ENCODE assay signal across 19 cellular contexts in genomic region chr17:76152580-76152979, GRCh38. TPM values are rescaled to one million over a fixed set of nuclear protein-coding genes. Genes with fewer than 3 reads are reported as not detected.
DNase-seq lines count a peak whose midpoint lies in the region; ATAC-seq, FAIRE-seq and TF ChIP-seq lines count a peak whose summit lies in the region.
"Had no signal": no experiment of that assay in that cellular context is flagged by ENCODE, and none has a peak within 500 bp of the region (broad histone marks: within the 10 kb centered on the region; RNA-seq: fewer than 3 reads in every experiment).

No MANE protein-coding gene starts in this region.

- DNase-seq in activated CD4-positive, alpha-beta T cell treated with anti-CD3 and anti-CD28 coated beads, Interleukin-2, amount 10 ng/mL, durations not matched to agents 7 days and 5 days, result no peak
- no peak for DNase-seq in activated CD4-positive, alpha-beta T cell treated with anti-CD3 and anti-CD28 coated beads, Interleukin-2, amount 50 U/mL, for 4 hours
- DNase-seq in HCT116 (ENCODE audit: low read depth, low spot score) (no peak), kidney (no peak), cerebellum (ENCODE audit: low spot score) (no peak)
- DNase-seq in activated naive CD8-positive, alpha-beta T cell treated with anti-CD3 and anti-CD28 coated beads, Interleukin-2, amount 50 U/mL, for 24 hours, result no peak
- no peak for DNase-seq in naive thymus-derived CD8-positive, alpha-beta T cell
- no peak for DNase-seq in activated T-helper 1 cell treated with anti-CD3 and anti-CD28 coated beads, Interleukin-12 subunit alpha, Interleukin-12 subunit beta, Interleukin-2, Interleukin-4 antibody, amounts not matched to agents 30 ng/mL and 10 ng/mL and 1 ng/mL, durations not matched to agents 14 hours and 24 hours and 36 hours (ENCODE audit: low spot score)
- DNase-seq: HCEC 1CT; immature natural killer cell; lower lobe of right lung; NCI-H1105 treated with DMSO at 0.1 percent for 48 hours; NCI-H2107; NCI-H510A treated with DMSO at 0.1 percent for 48 hours; stimulated activated CD4-positive, alpha-beta T cell treated with anti-CD3 and anti-CD28 coated beads, Interleukin-4, amount 100 ng/mL, for 4 hours had no signal

- peak; percentile 37; the same call in 1 of the 2 replicates for ATAC-seq in HCT116
- ATAC-seq in activated naive CD8-positive, alpha-beta T cell treated with anti-CD3 and anti-CD28 coated beads, Interleukin-2, amount 50 U/mL, for 24 hours, result no peak
- ATAC-seq in naive thymus-derived CD8-positive, alpha-beta T cell, result peak in 1 of 2 donors; percentile 15
- ATAC-seq: lower lobe of right lung had no signal

- no peak overlapping the region for H2AFZ ChIP-seq in HCT116 (ENCODE audit: low read depth, low read length, poor library complexity, severe bottlenecking)

- no peaks in the 10 kb centered on the region for H3K27me3 Mint-ChIP-seq in activated CD4-positive, alpha-beta T cell treated with anti-CD3 and anti-CD28 coated beads, Interleukin-2, amount 10 ng/mL, durations not matched to agents 7 days and 5 days
- H3K27me3 Mint-ChIP-seq in activated naive CD8-positive, alpha-beta T cell treated with anti-CD3 and anti-CD28 coated beads, Interleukin-2, amount 50 U/mL, for 24 hours, result no peaks in the 10 kb centered on the region
- no peaks in the 10 kb centered on the region for H3K27me3 Mint-ChIP-seq in naive thymus-derived CD8-positive, alpha-beta T cell
- H3K27me3 Mint-ChIP-seq in activated T-helper 1 cell treated with anti-CD3 and anti-CD28 coated beads, Interleukin-12 subunit alpha, Interleukin-12 subunit beta, Interleukin-2, Interleukin-4 antibody, amounts not matched to agents 30 ng/mL and 10 ng/mL and 1 ng/mL, durations not matched to agents 14 hours and 24 hours and 36 hours (ENCODE audit: insufficient read depth), result no peaks in the 10 kb centered on the region
- H3K27me3 Mint-ChIP-seq: activated CD4-positive, alpha-beta T cell treated with anti-CD3 and anti-CD28 coated beads, Interleukin-2, amount 10 ng/mL, durations not matched to agents 24 days and 14 days had no signal

- CTCF ChIA-PET in activated CD4-positive, alpha-beta T cell treated with anti-CD3 and anti-CD28 coated beads, Interleukin-2, amount 10 ng/mL, durations not matched to agents 7 days and 5 days (lab: Charles Lee), result interaction anchor here (1.2 to 2.0 kb wide), 4 partner anchors 10 to 27 kb away, joined by 3 to 5 read pairs (median 4); no protein-coding TSS in a partner anchor
- CTCF ChIA-PET in HCT116 (lab: Charles Lee), result interaction anchor here (0.9 to 2.2 kb wide), 3 partner anchors 23 to 127 kb away, joined by 3 to 8 read pairs (median 4); no protein-coding TSS in a partner anchor

- no peak overlapping the region for H3K4me3 Mint-ChIP-seq in activated CD4-positive, alpha-beta T cell treated with anti-CD3 and anti-CD28 coated beads, Interleukin-2, amount 10 ng/mL, durations not matched to agents 7 days and 5 days
- H3K4me3 Mint-ChIP-seq in activated naive CD8-positive, alpha-beta T cell treated with anti-CD3 and anti-CD28 coated beads, Interleukin-2, amount 50 U/mL, for 24 hours, result no peak overlapping the region
- peak overlapping the region; percentile 55 to 95 (median 82) for H3K4me3 Mint-ChIP-seq in naive thymus-derived CD8-positive, alpha-beta T cell
- no peak overlapping the region for H3K4me3 Mint-ChIP-seq in activated T-helper 1 cell treated with anti-CD3 and anti-CD28 coated beads, Interleukin-12 subunit alpha, Interleukin-12 subunit beta, Interleukin-2, Interleukin-4 antibody, amounts not matched to agents 30 ng/mL and 10 ng/mL and 1 ng/mL, durations not matched to agents 14 hours and 24 hours and 36 hours
- H3K4me3 Mint-ChIP-seq: immature natural killer cell had no signal

- H3K4me1 ChIP-seq in HCT116 (ENCODE audit: control insufficient read depth in 1 of 2, insufficient read depth in 2 of 2, low read length in 2 of 2) (no peaks in the 10 kb centered on the region), kidney (ENCODE audit: control insufficient read depth in 1 of 2, insufficient read depth in 1 of 2, low read depth in 1 of 2, low read length in 2 of 2) (no peaks in the 10 kb centered on the region)

- no peaks in the 10 kb centered on the region for H3K36me3 ChIP-seq in HCT116 (ENCODE audit: control insufficient read depth in 1 of 2, insufficient read depth in 2 of 2, low read length in 2 of 2)
- no peaks in the 10 kb centered on the region for H3K36me3 ChIP-seq in kidney (ENCODE audit: control insufficient read depth in 1 of 2, insufficient read depth in 2 of 2, low read length in 2 of 2)
- H3K36me3 ChIP-seq: BLaER1, lower lobe of right lung had no signal

- H3K9me3 Mint-ChIP-seq in activated CD4-positive, alpha-beta T cell treated with anti-CD3 and anti-CD28 coated beads, Interleukin-2, amount 10 ng/mL, durations not matched to agents 7 days and 5 days, result no peaks in the 10 kb centered on the region
- H3K9me3 Mint-ChIP-seq in activated naive CD8-positive, alpha-beta T cell treated with anti-CD3 and anti-CD28 coated beads, Interleukin-2, amount 50 U/mL, for 24 hours, result no peaks in the 10 kb centered on the region
- H3K9me3 Mint-ChIP-seq in naive thymus-derived CD8-positive, alpha-beta T cell, result no peaks in the 10 kb centered on the region
- H3K9me3 Mint-ChIP-seq in activated T-helper 1 cell treated with anti-CD3 and anti-CD28 coated beads, Interleukin-12 subunit alpha, Interleukin-12 subunit beta, Interleukin-2, Interleukin-4 antibody, amounts not matched to agents 30 ng/mL and 10 ng/mL and 1 ng/mL, durations not matched to agents 14 hours and 24 hours and 36 hours, result no peaks in the 10 kb centered on the region
- H3K9me3 Mint-ChIP-seq: activated CD4-positive, alpha-beta T cell treated with anti-CD3 and anti-CD28 coated beads, Interleukin-2, amount 10 ng/mL, durations not matched to agents 24 days and 14 days; immature natural killer cell had no signal

- H3K27ac Mint-ChIP-seq in activated CD4-positive, alpha-beta T cell treated with anti-CD3 and anti-CD28 coated beads, Interleukin-2, amount 10 ng/mL, durations not matched to agents 7 days and 5 days, result peak overlapping the region; percentile 91
- H3K27ac Mint-ChIP-seq in activated naive CD8-positive, alpha-beta T cell treated with anti-CD3 and anti-CD28 coated beads, Interleukin-2, amount 50 U/mL, for 24 hours, result peak overlapping the region; percentile 46
- peak overlapping the region; percentile 95 to 100 (median 98) for H3K27ac Mint-ChIP-seq in naive thymus-derived CD8-positive, alpha-beta T cell
- H3K27ac Mint-ChIP-seq in activated T-helper 1 cell treated with anti-CD3 and anti-CD28 coated beads, Interleukin-12 subunit alpha, Interleukin-12 subunit beta, Interleukin-2, Interleukin-4 antibody, amounts not matched to agents 30 ng/mL and 10 ng/mL and 1 ng/mL, durations not matched to agents 14 hours and 24 hours and 36 hours, result no peak overlapping the region
- H3K27ac Mint-ChIP-seq: immature natural killer cell had no signal

- POLR2A ChIA-PET in activated CD4-positive, alpha-beta T cell treated with anti-CD3 and anti-CD28 coated beads, Interleukin-2, amount 10 ng/mL, durations not matched to agents 7 days and 5 days (lab: Charles Lee), result no interaction called here
- POLR2A ChIA-PET in HCT116 (lab: Charles Lee), result no interaction called here
- POLR2A ChIA-PET in naive thymus-derived CD8-positive, alpha-beta T cell (lab: Charles Lee), result interaction anchor here (0.9 to 11.3 kb wide), 18 partner anchors 10 to 121 kb away, joined by 3 to 156 read pairs (median 8); partner anchors contain the start of genes EXOC7, FOXJ1, RNF157 and UBALD2

- H3K9me3 ChIP-seq in HCT116 (ENCODE audit: control insufficient read depth in 1 of 2, insufficient read depth in 1 of 2, low read depth in 1 of 2, low read length in 2 of 2), result no peaks in the 10 kb centered on the region
- no peaks in the 10 kb centered on the region for H3K9me3 ChIP-seq in kidney (ENCODE audit: control insufficient read depth in 1 of 2, low read length in 2 of 2)
- H3K9me3 ChIP-seq: BLaER1, lower lobe of right lung had no signal

- H3K4me3 ChIP-seq in HCT116 (replicated peaks in 1 of 2; ENCODE audit: low read depth in 1 of 2, low read length in 2 of 2), result no peak overlapping the region
- no peak overlapping the region for H3K4me3 ChIP-seq in kidney (ENCODE audit: low read length in 2 of 2)
- H3K4me3 ChIP-seq: BLaER1, lower lobe of right lung had no signal

- H3K9ac ChIP-seq in HCT116 (ENCODE audit: low read length), result no peak overlapping the region
- H3K9ac ChIP-seq in kidney (ENCODE audit: low read length in 2 of 2), result no peak overlapping the region
- H3K9ac ChIP-seq: BLaER1 had no signal

- TF ChIP-seq POLR2A in HCT116 (IDR thresholded peaks at IDR 0.05; ENCODE audit: borderline replicate concordance, extremely low read depth, insufficient read depth, insufficient read length), result no peak

- H3K27ac ChIP-seq in HCT116 (ENCODE audit: low read depth, low read length), result no peak overlapping the region
- no peak overlapping the region for H3K27ac ChIP-seq in kidney (ENCODE audit: low read depth in 2 of 2, low read length in 2 of 2)
- H3K27ac ChIP-seq: BLaER1, lower lobe of right lung had no signal

- H3K4me1 Mint-ChIP-seq in activated CD4-positive, alpha-beta T cell treated with anti-CD3 and anti-CD28 coated beads, Interleukin-2, amount 10 ng/mL, durations not matched to agents 7 days and 5 days, result peaks cover 40% of the 10 kb centered on the region
- peaks cover 36% of the 10 kb centered on the region for H3K4me1 Mint-ChIP-seq in activated naive CD8-positive, alpha-beta T cell treated with anti-CD3 and anti-CD28 coated beads, Interleukin-2, amount 50 U/mL, for 24 hours
- peaks cover 28 to 80% (median 70%) of the 10 kb centered on the region in 4 donors for H3K4me1 Mint-ChIP-seq in naive thymus-derived CD8-positive, alpha-beta T cell
- peaks cover 28% of the 10 kb centered on the region for H3K4me1 Mint-ChIP-seq in activated T-helper 1 cell treated with anti-CD3 and anti-CD28 coated beads, Interleukin-12 subunit alpha, Interleukin-12 subunit beta, Interleukin-2, Interleukin-4 antibody, amounts not matched to agents 30 ng/mL and 10 ng/mL and 1 ng/mL, durations not matched to agents 14 hours and 24 hours and 36 hours (ENCODE audit: low read depth)

- H3K36me3 Mint-ChIP-seq in activated CD4-positive, alpha-beta T cell treated with anti-CD3 and anti-CD28 coated beads, Interleukin-2, amount 10 ng/mL, durations not matched to agents 7 days and 5 days (ENCODE audit: low read depth), result peaks cover 84% of the 10 kb centered on the region
- peaks cover 21% of the 10 kb centered on the region for H3K36me3 Mint-ChIP-seq in activated naive CD8-positive, alpha-beta T cell treated with anti-CD3 and anti-CD28 coated beads, Interleukin-2, amount 50 U/mL, for 24 hours (ENCODE audit: low read depth)
- H3K36me3 Mint-ChIP-seq in naive thymus-derived CD8-positive, alpha-beta T cell, result peaks cover 4 to 70% (median 45%) of the 10 kb centered on the region in 3 donors
- peaks cover 44% of the 10 kb centered on the region for H3K36me3 Mint-ChIP-seq in activated T-helper 1 cell treated with anti-CD3 and anti-CD28 coated beads, Interleukin-12 subunit alpha, Interleukin-12 subunit beta, Interleukin-2, Interleukin-4 antibody, amounts not matched to agents 30 ng/mL and 10 ng/mL and 1 ng/mL, durations not matched to agents 14 hours and 24 hours and 36 hours (ENCODE audit: low read depth)

- H3K9me2 ChIP-seq in HCT116 (ENCODE audit: insufficient read depth), result no peaks in the 10 kb centered on the region

- no peaks in the 10 kb centered on the region for H3K27me3 ChIP-seq in HCT116 (ENCODE audit: insufficient read depth, low read length)
- H3K27me3 ChIP-seq: BLaER1 had no signal

- RAD21 ChIA-PET in HCT116 (lab: Charles Lee; ENCODE audit: low non-redundant PET in 1 of 2, low total read pairs in 2 of 2, uncharacterized antibody in 2 of 2, unreplicated experiment in 2 of 2), result no interaction called here

- peak; percentile 34; the same call in 1 of the 2 replicates for TF ChIP-seq RAD21 in HCT116 (IDR thresholded peaks at IDR 0.05; ENCODE audit: low read depth)

- no peak overlapping the region for H3K4me2 ChIP-seq in HCT116 (ENCODE audit: low read length)
- H3K4me2 ChIP-seq: BLaER1 had no signal

- peak in 2 of 3 experiments; percentile 20 to 24; a peak in 2 of 6 replicates for TF ChIP-seq CTCF in HCT116 (IDR thresholded peaks at IDR 0.05 in 2 of 3, conservative IDR thresholded peaks at IDR 0.05 in 1 of 3; ENCODE audit: borderline replicate concordance in 1 of 3, insufficient read depth in 1 of 3, low read depth in 2 of 3, low read length in 2 of 3)
- no peak for TF ChIP-seq CTCF in kidney (IDR thresholded peaks at IDR 0.05; ENCODE audit: borderline replicate concordance, extremely low read depth, insufficient read depth)

- H4K20me1 ChIP-seq in HCT116 (ENCODE audit: insufficient read depth), result no peaks in the 10 kb centered on the region
- H4K20me1 ChIP-seq: BLaER1 had no signal

- intact Hi-C loops in HCT116 (cut with micrococcal nuclease), result no loop called here
- intact Hi-C loops in activated T-helper 1 cell treated with anti-CD3 and anti-CD28 coated beads, Interleukin-12 subunit alpha, Interleukin-12 subunit beta, Interleukin-2, Interleukin-4 antibody, amounts not matched to agents 30 ng/mL and 10 ng/mL and 1 ng/mL, durations not matched to agents 14 hours and 24 hours and 36 hours (cut with micrococcal nuclease), result no loop called here
- intact Hi-C loops in kidney (cut with DNase I), result no loop called here

- no peak for FAIRE-seq in kidney (lab: Jason Lieb, UNC)
- FAIRE-seq: A204.1 had no signal

- H3K79me2 ChIP-seq in HCT116 (ENCODE audit: insufficient read depth, low read length), result no peaks in the 10 kb centered on the region

- no TSS peak for BruUV-seq in HCT116 (replicated peaks; lab: Mats Ljungman, UMichigan)

RNA-seq across cellular contexts. Expression of gene FOXJ1, which starts 11.5 kb away (rescaled TPM):
- total RNA-seq in activated CD4-positive, alpha-beta T cell treated with anti-CD3 and anti-CD28 coated beads, Interleukin-2, amount 10 ng/mL, durations not matched to agents 7 days and 5 days, result under 1 TPM; 0.20 to 0.48 TPM
- total RNA-seq in HCT116 (2021; ENCODE audit: unreplicated experiment) (0.61 TPM), kidney (6.8 TPM), cerebellum (7.8 TPM)
- 0.27 and 0.30 TPM in 2 replicates for polyA plus RNA-seq in HCT116 (2012)
- total RNA-seq in naive thymus-derived CD8-positive, alpha-beta T cell, result 1 to 10 TPM; 3.4 to 3.7 TPM
- 1 to 10 TPM in 2 of 3 donors, under 1 TPM in 1; 0.28 to 2.8 (median 1.8) TPM for polyA plus RNA-seq in naive thymus-derived CD8-positive, alpha-beta T cell
- 0.10 TPM in 1 of 2 replicates, not detected in the other for total RNA-seq in activated T-helper 1 cell treated with anti-CD3 and anti-CD28 coated beads, Interleukin-12 subunit alpha, Interleukin-12 subunit beta, Interleukin-2, Interleukin-4 antibody, amounts not matched to agents 30 ng/mL and 10 ng/mL and 1 ng/mL, durations not matched to agents 14 hours and 24 hours and 36 hours
- polyA plus RNA-seq in kidney (ENCODE audit: insufficient read depth, low read depth, low replicate concordance), result 3.4 TPM
- total RNA-seq: bronchial epithelial cell had no signal
- polyA plus RNA-seq: immature natural killer cell had no signal

RNA-seq across cellular contexts. Expression of gene EXOC7, which starts 49.0 kb away (rescaled TPM):
- total RNA-seq in activated CD4-positive, alpha-beta T cell treated with anti-CD3 and anti-CD28 coated beads, Interleukin-2, amount 10 ng/mL, durations not matched to agents 7 days and 5 days, result 100 to 1,000 TPM; 140 to 147 TPM
- total RNA-seq in HCT116 (2021; ENCODE audit: unreplicated experiment), result 114 TPM
- polyA plus RNA-seq in HCT116 (2012), result 57.8 and 59.4 TPM in 2 replicates
- 100 to 1,000 TPM; 199 to 210 TPM for total RNA-seq in naive thymus-derived CD8-positive, alpha-beta T cell
- 10 to 100 TPM; 46.0 to 62.6 (median 49.0) TPM for polyA plus RNA-seq in naive thymus-derived CD8-positive, alpha-beta T cell
- 108 and 116 TPM in 2 replicates for total RNA-seq in activated T-helper 1 cell treated with anti-CD3 and anti-CD28 coated beads, Interleukin-12 subunit alpha, Interleukin-12 subunit beta, Interleukin-2, Interleukin-4 antibody, amounts not matched to agents 30 ng/mL and 10 ng/mL and 1 ng/mL, durations not matched to agents 14 hours and 24 hours and 36 hours
- total RNA-seq in kidney, result 143 TPM
- polyA plus RNA-seq in kidney (ENCODE audit: insufficient read depth, low read depth, low replicate concordance), result 83.2 TPM
- 103 TPM for total RNA-seq in cerebellum

Comparison
In these comparisons a context has a peak if more than half of its experiments do, and no peak if none do; other contexts are left out.
1. H3K4me3 Mint-ChIP-seq: peak in naive thymus-derived CD8-positive, alpha-beta T cell (10 of 10); none in activated CD4-positive, alpha-beta T cell treated with anti-CD3 and anti-CD28 coated beads, Interleukin-2, amount 10 ng/mL, durations not matched to agents 7 days and 5 days (single experiment), activated naive CD8-positive, alpha-beta T cell treated with anti-CD3 and anti-CD28 coated beads, Interleukin-2, amount 50 U/mL, for 24 hours (single experiment) and activated T-helper 1 cell treated with anti-CD3 and anti-CD28 coated beads, Interleukin-12 subunit alpha, Interleukin-12 subunit beta, Interleukin-2, Interleukin-4 antibody, amounts not matched to agents 30 ng/mL and 10 ng/mL and 1 ng/mL, durations not matched to agents 14 hours and 24 hours and 36 hours (single experiment).